ENCODE assay signal across 6 cellular contexts in the genomic region with DNA sequence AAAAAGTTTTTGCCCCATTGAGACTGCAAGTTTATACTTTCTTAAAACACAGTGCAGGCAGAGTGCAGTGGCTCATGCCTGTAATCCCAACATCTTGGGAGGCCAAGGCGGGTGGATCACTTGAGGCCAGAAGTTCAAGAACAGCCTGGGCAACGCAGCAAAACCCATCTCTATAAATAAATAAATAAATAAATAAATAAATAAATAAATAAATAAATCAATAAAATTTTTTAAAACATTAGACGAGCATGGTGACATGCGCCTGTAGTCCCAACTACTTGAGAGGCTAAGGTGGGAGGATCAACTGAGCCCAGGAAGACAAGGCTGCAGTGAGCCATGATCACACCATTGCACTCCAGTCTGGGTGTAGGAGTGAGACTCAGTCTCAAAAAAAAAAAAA.
"Had no signal": no experiment of that assay in that cellular context is flagged by ENCODE, and none has a peak within 500 bp of the region (broad histone marks: within the 10 kb centered on the region; RNA-seq: fewer than 3 reads in every experiment).

No MANE protein-coding gene starts in this region.

- DNase-seq: GDM1, GF-D8 had no signal

- ATAC-seq: GM12878 had no signal

- H3K4me3 ChIP-seq: GM12878 had no signal

- FAIRE-seq: GM12878, GM12891, GM12892, GM19239 had no signal
